Comparison of ENCODE assay signal across 1 cellular context in genomic region chr2:69829243-69830044, GRCh38.
TF ChIP-seq lines count a peak whose summit lies in the region.

A gene with protein sequence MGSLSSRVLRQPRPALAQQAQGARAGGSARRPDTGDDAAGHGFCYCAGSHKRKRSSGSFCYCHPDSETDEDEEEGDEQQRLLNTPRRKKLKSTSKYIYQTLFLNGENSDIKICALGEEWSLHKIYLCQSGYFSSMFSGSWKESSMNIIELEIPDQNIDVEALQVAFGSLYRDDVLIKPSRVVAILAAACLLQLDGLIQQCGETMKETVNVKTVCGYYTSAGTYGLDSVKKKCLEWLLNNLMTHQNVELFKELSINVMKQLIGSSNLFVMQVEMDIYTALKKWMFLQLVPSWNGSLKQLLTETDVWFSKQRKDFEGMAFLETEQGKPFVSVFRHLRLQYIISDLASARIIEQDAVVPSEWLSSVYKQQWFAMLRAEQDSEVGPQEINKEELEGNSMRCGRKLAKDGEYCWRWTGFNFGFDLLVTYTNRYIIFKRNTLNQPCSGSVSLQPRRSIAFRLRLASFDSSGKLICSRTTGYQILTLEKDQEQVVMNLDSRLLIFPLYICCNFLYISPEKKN (plus strand): TSS chr2:69829660. CDS start chr2:69829893, 233 bp downstream.

TF ChIP-seq in HepG2, 621 proteins besides CTCF, POLR2A, EP300 and RAD21 (continued from another document and continues in another):
- TF ChIP-seq TFDP1 (CRISPR knock-in tag; IDR thresholded peaks at IDR 0.05; ENCODE audit: borderline replicate concordance) (peak; percentile 98), ZNF224 (CRISPR knock-in tag; IDR thresholded peaks at IDR 0.05) (peak; percentile 41; the same call in 1 of the 2 replicates), THAP11 (CRISPR knock-in tag; IDR thresholded peaks at IDR 0.05) (peak; percentile 95), ZNF414 (CRISPR knock-in tag; IDR thresholded peaks at IDR 0.05) (peak; percentile 92), SALL1 (CRISPR knock-in tag; IDR thresholded peaks at IDR 0.05) (peak; percentile 96), KIAA2018 (CRISPR knock-in tag; IDR thresholded peaks at IDR 0.05; ENCODE audit: borderline replicate concordance) (0 out of 2 replicates have a peak, but pooled peaks have one; percentile 58), ZFP91 (CRISPR knock-in tag; IDR thresholded peaks at IDR 0.05; ENCODE audit: borderline replicate concordance) (peak; percentile 98), FOXA3 (CRISPR knock-in tag; IDR thresholded peaks at IDR 0.05) (peak; percentile 80), MAFG (CRISPR knock-in tag; IDR thresholded peaks at IDR 0.05) (peak; percentile 62), MAF1 (CRISPR knock-in tag; IDR thresholded peaks at IDR 0.05; ENCODE audit: borderline replicate concordance) (no peak), ZNF296 (CRISPR knock-in tag; conservative IDR thresholded peaks at IDR 0.05) (0 out of 2 replicates have a peak, but pooled peaks have one; percentile 49), CEBPG (CRISPR knock-in tag; IDR thresholded peaks at IDR 0.05) (peak; percentile 100), HOMEZ (CRISPR knock-in tag; IDR thresholded peaks at IDR 0.05; ENCODE audit: low read depth) (peak; percentile 73; the same call in 1 of the 2 replicates), ISL2 (CRISPR knock-in tag; IDR thresholded peaks at IDR 0.05) (peak; percentile 78), SRSF9 (IDR thresholded peaks at IDR 0.05; ENCODE audit: borderline replicate concordance, insufficient read depth, low read depth, low read length, poor library complexity, severe bottlenecking) (no peak), ZNF619 (CRISPR knock-in tag; IDR thresholded peaks at IDR 0.05) (peak; percentile 90), ZFP36 (IDR thresholded peaks at IDR 0.05; ENCODE audit: borderline replicate concordance, low read depth, low read length, partially characterized antibody) (no peak), ZNF513 (CRISPR knock-in tag; conservative IDR thresholded peaks at IDR 0.05) (no peak), FLYWCH1 (CRISPR knock-in tag; IDR thresholded peaks at IDR 0.05) (no peak), NR2F2 (IDR thresholded peaks at IDR 0.05; ENCODE audit: borderline replicate concordance, low read depth) (no peak), POLR2AphosphoS2 (IDR thresholded peaks at IDR 0.05; ENCODE audit: low read depth, low read length) (no peak; the same call in 1 of the 2 replicates), ZNF782 (CRISPR knock-in tag; IDR thresholded peaks at IDR 0.05; ENCODE audit: borderline replicate concordance) (peak; percentile 79), ZFP90 (CRISPR knock-in tag; IDR thresholded peaks at IDR 0.05; ENCODE audit: borderline replicate concordance) (no peak; the same call in 1 of the 2 replicates), NCOR1 (IDR thresholded peaks at IDR 0.05; ENCODE audit: borderline replicate concordance, low read length) (0 out of 2 replicates have a peak, but pooled peaks have one; percentile 10), SATB2 (CRISPR knock-in tag; IDR thresholded peaks at IDR 0.05) (no peak; the same call in 1 of the 2 replicates), KMT2A (CRISPR knock-in tag; IDR thresholded peaks at IDR 0.05) (peak; percentile 99), ZNF121 (CRISPR knock-in tag; IDR thresholded peaks at IDR 0.05) (0 out of 2 replicates have a peak, but pooled peaks have one; percentile 64), HNRNPLL (IDR thresholded peaks at IDR 0.05; ENCODE audit: low read depth, low read length, poor library complexity, severe bottlenecking) (peak; percentile 99), MXD3 (CRISPR knock-in tag; IDR thresholded peaks at IDR 0.05) (peak; percentile 88), ZNF160 (CRISPR knock-in tag; IDR thresholded peaks at IDR 0.05) (peak; percentile 91), FOXP1 (IDR thresholded peaks at IDR 0.05) (no peak), FOXP1 (CRISPR knock-in tag; IDR thresholded peaks at IDR 0.05) (peak; percentile 54)
- TF ChIP-seq, protein P1, sequence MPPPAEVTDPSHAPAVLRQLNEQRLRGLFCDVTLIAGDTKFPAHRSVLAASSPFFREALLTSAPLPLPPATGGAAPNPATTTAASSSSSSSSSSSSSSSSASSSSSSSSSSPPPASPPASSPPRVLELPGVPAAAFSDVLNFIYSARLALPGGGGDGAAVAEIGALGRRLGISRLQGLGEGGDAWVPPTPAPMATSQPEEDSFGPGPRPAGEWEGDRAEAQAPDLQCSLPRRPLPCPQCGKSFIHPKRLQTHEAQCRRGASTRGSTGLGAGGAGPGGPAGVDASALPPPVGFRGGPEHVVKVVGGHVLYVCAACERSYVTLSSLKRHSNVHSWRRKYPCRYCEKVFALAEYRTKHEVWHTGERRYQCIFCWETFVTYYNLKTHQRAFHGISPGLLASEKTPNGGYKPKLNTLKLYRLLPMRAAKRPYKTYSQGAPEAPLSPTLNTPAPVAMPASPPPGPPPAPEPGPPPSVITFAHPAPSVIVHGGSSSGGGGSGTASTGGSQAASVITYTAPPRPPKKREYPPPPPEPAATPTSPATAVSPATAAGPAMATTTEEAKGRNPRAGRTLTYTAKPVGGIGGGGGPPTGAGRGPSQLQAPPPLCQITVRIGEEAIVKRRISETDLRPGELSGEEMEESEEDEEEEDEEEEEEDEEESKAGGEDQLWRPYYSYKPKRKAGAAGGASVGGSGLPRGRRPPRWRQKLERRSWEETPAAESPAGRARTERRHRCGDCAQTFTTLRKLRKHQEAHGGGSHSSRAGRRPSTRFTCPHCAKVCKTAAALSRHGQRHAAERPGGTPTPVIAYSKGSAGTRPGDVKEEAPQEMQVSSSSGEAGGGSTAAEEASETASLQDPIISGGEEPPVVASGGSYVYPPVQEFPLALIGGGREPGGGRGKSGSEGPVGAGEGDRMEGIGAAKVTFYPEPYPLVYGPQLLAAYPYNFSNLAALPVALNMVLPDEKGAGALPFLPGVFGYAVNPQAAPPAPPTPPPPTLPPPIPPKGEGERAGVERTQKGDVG (CRISPR knock-in tag; IDR thresholded peaks at IDR 0.05; ENCODE audit: borderline replicate concordance) = peak; percentile 82; the same call in 1 of the 2 replicates
- TF ChIP-seq, protein P2, sequence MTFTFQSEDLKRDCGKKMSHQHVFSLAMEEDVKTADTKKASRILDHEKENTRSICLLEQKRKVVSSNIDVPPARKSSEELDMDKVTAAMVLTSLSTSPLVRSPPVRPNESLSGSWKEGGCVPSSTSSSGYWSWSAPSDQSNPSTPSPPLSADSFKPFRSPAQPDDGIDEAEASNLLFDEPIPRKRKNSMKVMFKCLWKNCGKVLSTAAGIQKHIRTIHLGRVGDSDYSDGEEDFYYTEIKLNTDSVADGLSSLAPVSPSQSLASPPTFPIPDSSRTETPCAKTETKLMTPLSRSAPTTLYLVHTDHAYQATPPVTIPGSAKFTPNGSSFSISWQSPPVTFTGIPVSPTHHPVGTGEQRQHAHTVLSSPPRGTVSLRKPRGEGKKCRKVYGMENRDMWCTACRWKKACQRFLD (CRISPR knock-in tag; IDR thresholded peaks at IDR 0.05; ENCODE audit: borderline replicate concordance) = peak; percentile 93
